In the genomic region with DNA sequence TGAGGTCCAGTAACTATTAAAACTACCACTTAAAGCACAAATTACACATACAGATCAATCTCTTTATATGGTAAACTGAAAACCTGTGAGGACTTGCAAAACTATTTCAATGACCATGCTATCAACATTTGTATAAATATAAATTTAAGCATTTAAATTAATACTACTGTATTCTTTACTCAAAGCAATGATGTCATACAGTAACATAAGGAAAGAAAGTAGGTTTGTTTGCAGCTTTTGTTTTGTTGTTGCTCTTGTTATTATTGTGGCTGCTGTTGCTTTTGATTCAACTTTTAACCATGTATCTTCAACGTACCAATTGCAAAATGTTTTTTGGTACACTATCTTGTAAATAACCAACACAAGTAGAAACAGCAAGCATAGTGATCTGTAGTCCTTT, we compare ENCODE assay signal across 25 cellular contexts. TPM values are rescaled to one million over a fixed set of nuclear protein-coding genes. Genes with fewer than 3 reads are reported as not detected.
DNase-seq lines count a peak whose midpoint lies in the region; ATAC-seq and TF ChIP-seq lines count a peak whose summit lies in the region.
"Had no signal": no experiment of that assay in that cellular context is flagged by ENCODE, and none has a peak within 500 bp of the region (broad histone marks: within the 10 kb centered on the region; RNA-seq: fewer than 3 reads in every experiment).

No MANE protein-coding gene starts in this region.

- no peaks in the 10 kb centered on the region for H4K20me1 ChIP-seq in mammary epithelial cell (ENCODE audit: insufficient read depth, low read length)

- H3K36me3 Mint-ChIP-seq in activated naive CD8-positive, alpha-beta T cell treated with anti-CD3 and anti-CD28 coated beads, Interleukin-2, amount 50 U/mL, for 24 hours (ENCODE audit: low read depth), result peaks cover 70% of the 10 kb centered on the region
- H3K36me3 Mint-ChIP-seq in natural killer cell treated with Interleukin-12 subunit alpha and Interleukin-12 subunit beta and Interleukin-15 and Interleukin-18, amount 100 ng/mL, for 72 hours, result peaks cover 20% of the 10 kb centered on the region

- no peak for ATAC-seq in activated naive CD8-positive, alpha-beta T cell treated with anti-CD3 and anti-CD28 coated beads, Interleukin-2, amount 50 U/mL, for 24 hours
- no peak for ATAC-seq in natural killer cell treated with Interleukin-12 subunit alpha and Interleukin-12 subunit beta and Interleukin-15 and Interleukin-18, amount 100 ng/mL, for 72 hours
- no peak for ATAC-seq in GM18868 (IDR thresholded peaks at IDR 0.05; ENCODE audit: unreplicated experiment)
- ATAC-seq in GM21529 (IDR thresholded peaks at IDR 0.05; ENCODE audit: unreplicated experiment), result no peak
- ATAC-seq: CD8-positive, alpha-beta T cell; left colon had no signal

- no peak overlapping the region for H2AFZ ChIP-seq in mammary epithelial cell (ENCODE audit: low read depth, low read length)
- H2AFZ ChIP-seq: neural progenitor cell had no signal

- dilution Hi-C loops in mammary epithelial cell (cut with HindIII; ENCODE audit: low sequenced_read_pairs), result no loop called here

- H3K4me3 Mint-ChIP-seq in activated naive CD8-positive, alpha-beta T cell treated with anti-CD3 and anti-CD28 coated beads, Interleukin-2, amount 50 U/mL, for 24 hours, result peak overlapping the region; percentile 50
- H3K4me3 Mint-ChIP-seq in natural killer cell treated with Interleukin-12 subunit alpha and Interleukin-12 subunit beta and Interleukin-15 and Interleukin-18, amount 100 ng/mL, for 72 hours, result peak overlapping the region; percentile 50
- H3K4me3 Mint-ChIP-seq: H9, neural progenitor cell had no signal

- H3K36me3 ChIP-seq in breast epithelium (no peaks in the 10 kb centered on the region), mammary epithelial cell (ENCODE audit: insufficient read depth, low read length) (no peaks in the 10 kb centered on the region), HEK293 (ENCODE audit: control insufficient read depth in 2 of 2, insufficient read depth in 1 of 2, low read length in 2 of 2) (peaks cover 0 to 5% of the 10 kb centered on the region in 2 experiments; a peak in 1 of 3 replicates)
- H3K36me3 ChIP-seq: neural progenitor cell had no signal

- intact Hi-C loops in breast epithelium (cut with DNase I; ENCODE audit: low total_unique reads) (no loop called here), mammary epithelial cell (cut with micrococcal nuclease) (no loop called here)

- peaks cover 76% of the 10 kb centered on the region for H3K4me1 Mint-ChIP-seq in activated naive CD8-positive, alpha-beta T cell treated with anti-CD3 and anti-CD28 coated beads, Interleukin-2, amount 50 U/mL, for 24 hours
- peaks cover 36 to 49% of the 10 kb centered on the region in 2 donors for H3K4me1 Mint-ChIP-seq in natural killer cell treated with Interleukin-12 subunit alpha and Interleukin-12 subunit beta and Interleukin-15 and Interleukin-18, amount 100 ng/mL, for 72 hours (ENCODE audit: low read depth in 2 of 2)

- H3K27ac ChIP-seq in breast epithelium (peak overlapping the region; percentile 13 to 26), mammary epithelial cell (ENCODE audit: insufficient read depth, low read depth, low read length) (no peak overlapping the region), HEK293 (ENCODE audit: extremely low read depth, low read depth, low read length) (no peak overlapping the region)
- H3K27ac ChIP-seq: neural progenitor cell, spleen, upper lobe of left lung had no signal

- POLR2A ChIA-PET in HEK293 (lab: Yijun Ruan, JAX), result no interaction called here

- H3K9me3 ChIP-seq in breast epithelium (no peaks in the 10 kb centered on the region), mammary epithelial cell (replicated peaks; ENCODE audit: insufficient read depth, low read length) (no peaks in the 10 kb centered on the region), HEK293 (ENCODE audit: control insufficient read depth, insufficient read depth, low read depth, low read length) (no peaks in the 10 kb centered on the region)
- H3K9me3 ChIP-seq: esophagus muscularis mucosa, spleen, upper lobe of left lung had no signal

- CTCF ChIA-PET in mammary epithelial cell (lab: Charles Lee; ENCODE audit: low non-redundant PET) (interaction anchor here (0.6 kb wide), 1 partner anchor 551 kb away, joined by 7 read pairs; no protein-coding TSS in a partner anchor), HEK293 (lab: Yijun Ruan, JAX) (no interaction called here)

- no peak overlapping the region for H3K4me2 ChIP-seq in mammary epithelial cell (ENCODE audit: insufficient read depth, low read depth, low read length)

- no peak for TF ChIP-seq POLR2A in breast epithelium (IDR thresholded peaks at IDR 0.05)

- BruUV-seq in mammary epithelial cell (replicated peaks; lab: Mats Ljungman, UMichigan), result no TSS peak

- peak overlapping the region; percentile 89 for H3K27ac Mint-ChIP-seq in activated naive CD8-positive, alpha-beta T cell treated with anti-CD3 and anti-CD28 coated beads, Interleukin-2, amount 50 U/mL, for 24 hours
- H3K27ac Mint-ChIP-seq in natural killer cell treated with Interleukin-12 subunit alpha and Interleukin-12 subunit beta and Interleukin-15 and Interleukin-18, amount 100 ng/mL, for 72 hours, result peak overlapping the region; percentile 6 to 52
- H3K27ac Mint-ChIP-seq: neural progenitor cell had no signal

- in situ Hi-C loops in mammary epithelial cell (cut with MboI; ENCODE audit: low sequenced_read_pairs in 2 of 2), result no loop called here

- TF ChIP-seq CTCF in breast epithelium (IDR thresholded peaks at IDR 0.05) (no peak), mammary epithelial cell (conservative IDR thresholded peaks at IDR 0.05 in 1 of 2, IDR thresholded peaks at IDR 0.05 in 1 of 2; ENCODE audit: extremely low read depth in 1 of 2, insufficient read depth in 1 of 2, low read depth in 1 of 2, low read length in 2 of 2) (no peak), HEK293 (tag by site-specific recombination; IDR thresholded peaks at IDR 0.05) (no peak)

- DNase-seq in breast epithelium (ENCODE audit: low spot score in 2 of 2) (no peak), mammary epithelial cell (no peak)
- DNase-seq in activated naive CD8-positive, alpha-beta T cell treated with anti-CD3 and anti-CD28 coated beads, Interleukin-2, amount 50 U/mL, for 24 hours, result no peak
- DNase-seq in natural killer cell treated with Interleukin-12 subunit alpha and Interleukin-12 subunit beta and Interleukin-15 and Interleukin-18, amount 100 ng/mL, for 72 hours (ENCODE audit: low spot score), result no peak
- DNase-seq in activated CD4-positive, CD25-positive, alpha-beta regulatory T cell (lab: John Stamatoyannopoulos, UW), result no peak
- DNase-seq: activated CD8-positive, alpha-beta memory T cell treated with anti-CD3 and anti-CD28 coated beads for 24 hours; activated effector memory CD4-positive, alpha-beta T cell treated with Interleukin-2 at 50 U/mL for 16 hours; CD8-positive, alpha-beta T cell; effector CD8-positive, alpha-beta T cell; GF-D8; H9; KBM-7; left colon; MV-4-11; NCI-H1694 treated with DMSO at 0.1 percent for 48 hours; SIG-M5; spleen; stimulated activated CD4-positive, alpha-beta T cell treated with anti-CD3 and anti-CD28 coated beads, Interleukin-4, amount 100 ng/mL, for 24 hours; T-helper 2 cell; upper lobe of left lung had no signal

- H3K4me1 ChIP-seq in breast epithelium, result no peaks in the 10 kb centered on the region
- H3K4me1 ChIP-seq in mammary epithelial cell (ENCODE audit: insufficient read depth, low read length), result peaks cover 10% of the 10 kb centered on the region
- H3K4me1 ChIP-seq in HEK293 (ENCODE audit: control insufficient read depth, insufficient read depth, low read length), result peaks cover 8% of the 10 kb centered on the region; the same call in 1 of the 2 replicates

- H3K4me3 ChIP-seq in breast epithelium, result no peak overlapping the region
- no peak overlapping the region for H3K4me3 ChIP-seq in mammary epithelial cell (replicated peaks in 1 of 3; ENCODE audit: insufficient read depth in 1 of 3, low read depth in 2 of 3, low read length in 3 of 3)
- H3K4me3 ChIP-seq in HEK293 (ENCODE audit: low read depth, low read length), result no peak overlapping the region
- H3K4me3 ChIP-seq: esophagus muscularis mucosa, neural progenitor cell, spleen, upper lobe of left lung had no signal

- no peaks in the 10 kb centered on the region for H3K27me3 Mint-ChIP-seq in activated naive CD8-positive, alpha-beta T cell treated with anti-CD3 and anti-CD28 coated beads, Interleukin-2, amount 50 U/mL, for 24 hours
- no peaks in the 10 kb centered on the region for H3K27me3 Mint-ChIP-seq in natural killer cell treated with Interleukin-12 subunit alpha and Interleukin-12 subunit beta and Interleukin-15 and Interleukin-18, amount 100 ng/mL, for 72 hours

- no peak overlapping the region for H3K9ac ChIP-seq in mammary epithelial cell (ENCODE audit: insufficient read depth, low read length)
- H3K9ac ChIP-seq: neural progenitor cell had no signal

- no peaks in the 10 kb centered on the region for H3K27me3 ChIP-seq in breast epithelium
- H3K27me3 ChIP-seq in mammary epithelial cell (ENCODE audit: insufficient read depth, low read length), result no peaks in the 10 kb centered on the region
- H3K27me3 ChIP-seq: esophagus muscularis mucosa, neural progenitor cell, spleen, upper lobe of left lung had no signal

- WGBS in mammary epithelial cell (ENCODE audit: low coverage, missing lambda C conversion rate), result 94% methylated on average over 1 of the region's 1 CpG

- peaks cover 6% of the 10 kb centered on the region for H3K79me2 ChIP-seq in mammary epithelial cell (ENCODE audit: insufficient read depth, low read length)

- peaks cover 8% of the 10 kb centered on the region for H3K9me3 Mint-ChIP-seq in activated naive CD8-positive, alpha-beta T cell treated with anti-CD3 and anti-CD28 coated beads, Interleukin-2, amount 50 U/mL, for 24 hours
- H3K9me3 Mint-ChIP-seq in natural killer cell treated with Interleukin-12 subunit alpha and Interleukin-12 subunit beta and Interleukin-15 and Interleukin-18, amount 100 ng/mL, for 72 hours, result no peaks in the 10 kb centered on the region
- H3K9me3 Mint-ChIP-seq: CD8-positive, alpha-beta T cell; H9; neural progenitor cell had no signal

TF ChIP-seq in HEK293, 187 proteins besides CTCF, POLR2A, EP300 and RAD21 (continues in another document):
- TF ChIP-seq ZNF561 (tag by site-specific recombination; IDR thresholded peaks at IDR 0.05; ENCODE audit: borderline replicate concordance) (no peak), ZNF302 (tag by site-specific recombination; IDR thresholded peaks at IDR 0.05; ENCODE audit: low read depth) (no peak), HOXC10 (CRISPR knock-in tag; IDR thresholded peaks at IDR 0.05) (no peak), ZSCAN23 (tag by site-specific recombination; IDR thresholded peaks at IDR 0.05) (no peak)

RNA-seq across cellular contexts. Expression of gene CBLB, which starts 22.0 kb away (rescaled TPM):
- total RNA-seq in breast epithelium (100 to 1,000 TPM in 1 of 3 donors, 10 to 100 TPM in 2; 57.7 to 107 (median 70.8) TPM), mammary epithelial cell (10 to 100 TPM; 39.3 to 59.4 TPM)
- polyA plus RNA-seq in mammary epithelial cell, result 9.5 TPM
- polyA minus RNA-seq in mammary epithelial cell, result 46.8 TPM
- total RNA-seq in natural killer cell treated with Interleukin-12 subunit alpha and Interleukin-12 subunit beta and Interleukin-15 and Interleukin-18, amount 100 ng/mL, for 72 hours, result 10 to 100 TPM; 70.8 to 78.3 TPM

Comparison
In these comparisons a context has a peak if more than half of its experiments do, and no peak if none do; other contexts are left out.
1. H3K27ac ChIP-seq: peak in breast epithelium (2 of 2); none in mammary epithelial cell (single experiment) and HEK293 (single experiment).